1 cellular context compared by ENCODE assay signal in genomic region chr6:141700836-141701235, GRCh38.
TF ChIP-seq lines count a peak whose summit lies in the region.

No MANE protein-coding gene starts in this region.

TF ChIP-seq in HCT116, 20 proteins besides CTCF, POLR2A, EP300 and RAD21 (continued from another document):
- TF ChIP-seq MAX (IDR thresholded peaks at IDR 0.05) (no peak), ZNF274 (IDR thresholded peaks at IDR 0.05; ENCODE audit: low read depth, low read length) (no peak), ZFX (IDR thresholded peaks at IDR 0.05) (no peak), CEBPB (IDR thresholded peaks at IDR 0.05; ENCODE audit: low read depth) (no peak), EGR1 (IDR thresholded peaks at IDR 0.05; ENCODE audit: low read depth) (no peak), SRF (IDR thresholded peaks at IDR 0.05; ENCODE audit: low read depth) (no peak), TCF7L2 (IDR thresholded peaks at IDR 0.05; ENCODE audit: borderline replicate concordance, extremely low read depth, insufficient read depth, insufficient read length) (no peak), ZBTB33 (IDR thresholded peaks at IDR 0.05; ENCODE audit: extremely low read depth, insufficient replicate concordance, low read length) (no peak), POLR2AphosphoS5 (IDR thresholded peaks at IDR 0.05; ENCODE audit: low read depth, low read length) (no peak), JUND (IDR thresholded peaks at IDR 0.05) (no peak), YY1 (IDR thresholded peaks at IDR 0.05; ENCODE audit: extremely low read depth, insufficient replicate concordance, low read depth, low read length) (no peak), EZH2phosphoT487 (IDR thresholded peaks at IDR 0.05; ENCODE audit: borderline replicate concordance) (no peak)
